In genomic region chr22:50506611-50507420, GRCh38 we compare ENCODE assay signal across 9 cellular contexts. TPM values are rescaled to one million over a fixed set of nuclear protein-coding genes. Genes with fewer than 3 reads are reported as not detected.
DNase-seq lines count a peak whose midpoint lies in the region; ATAC-seq, FAIRE-seq and TF ChIP-seq lines count a peak whose summit lies in the region.
"Had no signal": no experiment of that assay in that cellular context is flagged by ENCODE, and none has a peak within 500 bp of the region (broad histone marks: within the 10 kb centered on the region; RNA-seq: fewer than 3 reads in every experiment).

No MANE protein-coding gene starts in this region.

- intact Hi-C loops in CD8-positive, alpha-beta T cell (cut with DNase I, micrococcal nuclease), result loop anchor here (1.0 to 10.0 kb wide), 7 partner anchors 32 to 262 kb away; partner anchors contain the start of genes PPP6R2 (in 2 of the 2), SBF1 (in 2 of the 2), ARSA (in 1 of the 2) and TUBGCP6 (in 1 of the 2)
- intact Hi-C loops in psoas muscle (cut with DNase I), result loop anchor here (5.0 to 10.0 kb wide), 2 partner anchors 70 to 252 kb away; partner anchors contain the start of genes CPT1B (in 2 of the 2) and HDAC10 (in 1 of the 2)

- H3K4me1 ChIP-seq in CD8-positive, alpha-beta T cell (ENCODE audit: insufficient read depth, low read length), result peaks cover 23% of the 10 kb centered on the region
- peaks cover 4 to 44% (median 23%) of the 10 kb centered on the region in 3 donors for H3K4me1 ChIP-seq in gastroesophageal sphincter
- peaks cover 17% of the 10 kb centered on the region for H3K4me1 ChIP-seq in psoas muscle

- H3K9me3 Mint-ChIP-seq in CD8-positive, alpha-beta T cell, result no peaks in the 10 kb centered on the region

- TF ChIP-seq CTCF in CD8-positive, alpha-beta T cell (IDR thresholded peaks at IDR 0.05), result no peak
- TF ChIP-seq CTCF in WERI-Rb-1 (IDR thresholded peaks at IDR 0.05; ENCODE audit: low read depth, low read length), result no peak
- no peak for TF ChIP-seq CTCF in gastroesophageal sphincter (IDR thresholded peaks at IDR 0.05)
- no peak for TF ChIP-seq CTCF in psoas muscle (IDR thresholded peaks at IDR 0.05)

- H3K9me3 ChIP-seq in CD8-positive, alpha-beta T cell (ENCODE audit: low read length), result no peaks in the 10 kb centered on the region
- no peaks in the 10 kb centered on the region for H3K9me3 ChIP-seq in WERI-Rb-1 (ENCODE audit: severe bottlenecking)
- H3K9me3 ChIP-seq in gastroesophageal sphincter, result no peaks in the 10 kb centered on the region
- H3K9me3 ChIP-seq in psoas muscle, result no peaks in the 10 kb centered on the region

- H3K4me3 Mint-ChIP-seq in CD8-positive, alpha-beta T cell, result peak overlapping the region; percentile 91

- no peaks in the 10 kb centered on the region for H3K27me3 ChIP-seq in CD8-positive, alpha-beta T cell (ENCODE audit: insufficient read depth, low read length)
- H3K27me3 ChIP-seq in WERI-Rb-1 (ENCODE audit: insufficient read depth, low read depth, severe bottlenecking), result no peaks in the 10 kb centered on the region
- H3K27me3 ChIP-seq in gastroesophageal sphincter, result no peaks in the 10 kb centered on the region
- no peaks in the 10 kb centered on the region for H3K27me3 ChIP-seq in psoas muscle (ENCODE audit: insufficient read depth in 3 of 3, low read length in 2 of 3)

- no peak for ATAC-seq in CD8-positive, alpha-beta T cell
- ATAC-seq in HG02763 (IDR thresholded peaks at IDR 0.05; ENCODE audit: unreplicated experiment), result peak; percentile 5
- ATAC-seq in gastroesophageal sphincter, result no peak
- ATAC-seq in psoas muscle, result peak; percentile 5 to 7 (median 6)

- peak overlapping the region; percentile 78 for H3K27ac ChIP-seq in CD8-positive, alpha-beta T cell (ENCODE audit: low read depth, low read length)
- H3K27ac ChIP-seq in WERI-Rb-1 (peak overlapping the region; percentile 92), gastroesophageal sphincter (peak overlapping the region; percentile 85 to 97 (median 90)), psoas muscle (peak overlapping the region; percentile 85)

- peaks cover 14% of the 10 kb centered on the region for H3K36me3 ChIP-seq in CD8-positive, alpha-beta T cell (ENCODE audit: insufficient read depth, low read length)
- H3K36me3 ChIP-seq in WERI-Rb-1, result peaks cover 53% of the 10 kb centered on the region
- H3K36me3 ChIP-seq in gastroesophageal sphincter, result peaks cover 0 to 47% of the 10 kb centered on the region in 2 donors
- H3K36me3 ChIP-seq in psoas muscle (ENCODE audit: insufficient read depth in 1 of 2, low read depth in 1 of 2), result peaks cover 0 to 46% of the 10 kb centered on the region in 2 donors

- no peak for TF ChIP-seq POLR2A in gastroesophageal sphincter (IDR thresholded peaks at IDR 0.05)

- CTCF ChIA-PET in CD8-positive, alpha-beta T cell (lab: Charles Lee), result interaction anchor here (1.1 to 3.7 kb wide), 3 partner anchors 18 to 114 kb away, joined by 5 to 32 read pairs (median 6); partner anchors contain the start of gene SCO2

- POLR2A ChIA-PET in CD8-positive, alpha-beta T cell (lab: Charles Lee), result interaction anchor here (0.6 to 6.1 kb wide), 10 partner anchors 9 to 114 kb away, joined by 3 to 98 read pairs (median 4); partner anchors contain the start of genes SCO2 and TYMP

- H3K4me1 Mint-ChIP-seq in CD8-positive, alpha-beta T cell (ENCODE audit: low read depth), result peaks cover 22% of the 10 kb centered on the region

- peak overlapping the region; percentile 93 for H3K27ac Mint-ChIP-seq in CD8-positive, alpha-beta T cell

- TF ChIP-seq EP300 in gastroesophageal sphincter (IDR thresholded peaks at IDR 0.05), result no peak

- FAIRE-seq in urothelium cell line (lab: Jason Lieb, UNC), result no peak

- H3K27me3 Mint-ChIP-seq in CD8-positive, alpha-beta T cell (ENCODE audit: low read depth), result no peaks in the 10 kb centered on the region

- 40% methylated on average over 2 of the region's 21 CpGs; no CpG with 5 or more reads in 1 of the 2 donors for WGBS in gastroesophageal sphincter (ENCODE audit: low coverage in 1 of 2), 2 donors
- 24 to 26% (median 25%) methylated on average over 21 of the region's 21 CpGs for WGBS in psoas muscle, 3 donors

- peaks cover 25% of the 10 kb centered on the region for H3K36me3 Mint-ChIP-seq in CD8-positive, alpha-beta T cell

- DNase-seq in CD8-positive, alpha-beta T cell, result peak in 1 of 7 experiments; percentile 62
- no peak for DNase-seq in WERI-Rb-1
- DNase-seq in psoas muscle, result peak in 1 of 2 donors; percentile 61
- DNase-seq in activated effector memory CD4-positive, alpha-beta T cell treated with Interleukin-2 at 50 U/mL for 16 hours, result no peak
- DNase-seq in urothelium cell line (ENCODE audit: low spot score), result no peak
- no peak for DNase-seq in NCI-H510A (lab: John Stamatoyannopoulos, UW)

- peak overlapping the region; percentile 77 for H3K4me3 ChIP-seq in CD8-positive, alpha-beta T cell (ENCODE audit: low read depth, low read length)
- peak overlapping the region; percentile 94 for H3K4me3 ChIP-seq in WERI-Rb-1 (ENCODE audit: low read depth, low read length)
- peak overlapping the region; percentile 90 to 93 for H3K4me3 ChIP-seq in gastroesophageal sphincter
- H3K4me3 ChIP-seq in psoas muscle, result peak overlapping the region; percentile 89

RNA-seq across cellular contexts. Expression of gene LMF2, which starts 0.7 kb away (rescaled TPM):
- 10 to 100 TPM; 87.8 to 92.0 TPM for total RNA-seq in CD8-positive, alpha-beta T cell
- 10 to 100 TPM; 35.5 to 58.4 (median 45.1) TPM for total RNA-seq in gastroesophageal sphincter
- 10 to 100 TPM; 16.7 to 18.6 (median 17.3) TPM for total RNA-seq in psoas muscle
- polyA plus RNA-seq in psoas muscle, result 10 to 100 TPM; 14.9 to 24.1 (median 15.6) TPM

RNA-seq across cellular contexts. Expression of gene NCAPH2, which starts 1.2 kb away (rescaled TPM):
- 100 to 1,000 TPM; 206 to 209 TPM for total RNA-seq in CD8-positive, alpha-beta T cell
- total RNA-seq in gastroesophageal sphincter (10 to 100 TPM; 34.8 to 45.0 (median 42.1) TPM), psoas muscle (10 to 100 TPM; 19.2 to 24.2 (median 21.7) TPM)
- polyA plus RNA-seq in psoas muscle, result 10 to 100 TPM; 21.8 to 26.3 (median 23.7) TPM

RNA-seq across cellular contexts. Expression of gene SCO2, which starts 18.6 kb away (rescaled TPM):
- 1 to 10 TPM; 1.5 to 4.2 TPM for total RNA-seq in CD8-positive, alpha-beta T cell
- 1 to 10 TPM in 2 of 4 donors, not detected in 2; 1.2 to 1.8 TPM for total RNA-seq in gastroesophageal sphincter
- total RNA-seq in psoas muscle, result under 1 TPM in 1 of 4 donors, not detected in 3; 0.97 TPM
- under 1 TPM in 2 of 3 donors, not detected in 1; 0.99 to 1.00 TPM for polyA plus RNA-seq in psoas muscle

RNA-seq across cellular contexts. Expression of gene MIOX, which starts 20.2 kb away (rescaled TPM):
- not detected for total RNA-seq in CD8-positive, alpha-beta T cell
- total RNA-seq in gastroesophageal sphincter (not detected), psoas muscle (not detected)
- polyA plus RNA-seq in psoas muscle, result not detected
- total RNA-seq: M059J had no signal

RNA-seq across cellular contexts. Expression of gene TYMP, which starts 23.0 kb away (rescaled TPM):
- 1 to 10 TPM; 3.4 to 4.7 TPM for total RNA-seq in CD8-positive, alpha-beta T cell
- total RNA-seq in gastroesophageal sphincter (10 to 100 TPM; 18.5 to 55.1 (median 39.3) TPM), psoas muscle (10 to 100 TPM in 3 of 4 donors, 1 to 10 TPM in 1; 7.1 to 18.8 (median 13.3) TPM)
- 10 to 100 TPM in 1 of 3 donors, 1 to 10 TPM in 2; 5.0 to 26.0 (median 7.0) TPM for polyA plus RNA-seq in psoas muscle

Comparison
In these comparisons a context has a peak if more than half of its experiments do, and no peak if none do; other contexts are left out.
1. ATAC-seq: peak in HG02763 (single experiment) and psoas muscle (4 of 4); none in CD8-positive, alpha-beta T cell (single experiment) and gastroesophageal sphincter (single experiment).
2. RNA of gene NCAPH2, which starts 1.2 kb away (total RNA-seq): 206 to 209 TPM in CD8-positive, alpha-beta T cell; 34.8 to 45.0 TPM in gastroesophageal sphincter and 19.2 to 24.2 TPM in psoas muscle; every median in the first group is over 4 times any median in the second.
3. Peak in every context shown above with its lines, with median percentiles within 50 percentile points of each other: H3K27ac ChIP-seq and H3K4me3 ChIP-seq.